Comparison of ENCODE assay signal across 8 cellular contexts in genomic region chr19:41308450-41309224, GRCh38. TPM values are rescaled to one million over a fixed set of nuclear protein-coding genes. Genes with fewer than 3 reads are reported as not detected.
DNase-seq lines count a peak whose midpoint lies in the region; TF ChIP-seq lines count a peak whose summit lies in the region.

No MANE protein-coding gene starts in this region.

- H3K27me3 Mint-ChIP-seq in type B pancreatic cell: no peaks in the 10 kb centered on the region

- H2AFZ ChIP-seq in SU-DHL-6 (ENCODE audit: low read depth, low read length, severe bottlenecking): no peak overlapping the region

- H3K4me1 Mint-ChIP-seq in type B pancreatic cell (ENCODE audit: unreplicated experiment): peaks cover 34% of the 10 kb centered on the region

- H3K27ac Mint-ChIP-seq in type B pancreatic cell: peak overlapping the region; percentile 96

- H3K9me3 Mint-ChIP-seq in type B pancreatic cell: no peaks in the 10 kb centered on the region

- no peaks in the 10 kb centered on the region for H3K9me3 ChIP-seq in SU-DHL-6 (ENCODE audit: insufficient read depth, low read length)

- intact Hi-C loops in cardiac septum (cut with DNase I): loop anchor here (1.0 to 5.0 kb wide), 3 partner anchors 104 to 181 kb away; no protein-coding TSS in a partner anchor
- intact Hi-C loops in posterior vena cava (cut with DNase I): loop anchor here in 1 of 2 donors (5.0 kb wide), 1 partner anchor 41 kb away; no protein-coding TSS in a partner anchor

- TF ChIP-seq CTCF in SU-DHL-6 (IDR thresholded peaks at IDR 0.05; ENCODE audit: insufficient read depth, low read length, poor library complexity, severe bottlenecking) (peak; percentile 97), type B pancreatic cell (conservative IDR thresholded peaks at IDR 0.05) (peak; percentile 99)

- peaks cover 14% of the 10 kb centered on the region for H3K79me2 ChIP-seq in SU-DHL-6 (ENCODE audit: insufficient read depth, low read length)

- H3K4me2 ChIP-seq in SU-DHL-6 (ENCODE audit: low read depth, low read length, poor library complexity, severe bottlenecking): peak overlapping the region; percentile 89

- peak; percentile 45 for TF ChIP-seq POLR2A in GM18951 (IDR thresholded peaks at IDR 0.05; ENCODE audit: extremely low read depth, insufficient read depth, insufficient read length)

- peak overlapping the region; percentile 79 for H3K9ac ChIP-seq in SU-DHL-6 (ENCODE audit: low read length)

- peak overlapping the region; percentile 100 for H3K4me3 Mint-ChIP-seq in type B pancreatic cell

- no peaks in the 10 kb centered on the region for H4K20me1 ChIP-seq in SU-DHL-6 (ENCODE audit: low read depth, low read length)

- H3K9me2 ChIP-seq in SU-DHL-6 (replicated peaks; ENCODE audit: insufficient read depth, low read length): no peaks in the 10 kb centered on the region

- H3F3A ChIP-seq in SU-DHL-6 (ENCODE audit: insufficient read depth): peaks cover 35% of the 10 kb centered on the region

- peaks cover 14% of the 10 kb centered on the region for H3K36me3 Mint-ChIP-seq in type B pancreatic cell

- DNase-seq in ACHN: peak; percentile 85
- DNase-seq in NCI-H1105 (lab: John Stamatoyannopoulos, UW): peak; percentile 85
- DNase-seq in activated naive CD8-positive, alpha-beta T cell treated with anti-CD3 and anti-CD28 coated beads, Interleukin-2, amount 50 U/mL, for 16 hours (ENCODE audit: low read depth, low spot score): peak; percentile 86
- DNase-seq in cardiac septum (ENCODE audit: low spot score): peak; percentile 95
- DNase-seq in posterior vena cava (ENCODE audit: low spot score): peak; percentile 98
- DNase-seq in type B pancreatic cell (ENCODE audit: extremely low spot score, unreplicated experiment): peak; percentile 93

- H3K27ac ChIP-seq in SU-DHL-6 (ENCODE audit: low read depth, low read length): peak overlapping the region; percentile 75

- H3K36me3 ChIP-seq in SU-DHL-6 (ENCODE audit: low read length): peaks cover 16% of the 10 kb centered on the region

- in situ Hi-C loops in ACHN (cut with HindIII; ENCODE audit: low pct_ligation_motif_present, low pct_unique_long_range_greater_than_20kb, low sequenced_read_pairs): no loop called here
- in situ Hi-C loops in GM18951 (cut with MboI; ENCODE audit: low sequenced_read_pairs, unreplicated experiment): no loop called here

- peak overlapping the region; percentile 90 for H3K4me3 ChIP-seq in SU-DHL-6 (ENCODE audit: insufficient read depth, low read length, poor library complexity, severe bottlenecking)

- H3K27me3 ChIP-seq in SU-DHL-6 (ENCODE audit: low read length): no peaks in the 10 kb centered on the region

RNA-seq across cellular contexts. Expression of gene CCDC97, which starts 1.3 kb away (rescaled TPM):
- total RNA-seq in cardiac septum (17.0 TPM), posterior vena cava (10 to 100 TPM; 17.5 to 23.9 TPM), type B pancreatic cell (ENCODE audit: low replicate concordance) (26.7 and 42.6 TPM in 2 replicates)

RNA-seq across cellular contexts. Expression of gene HNRNPUL1, which starts 44.5 kb away (rescaled TPM):
- 109 TPM for total RNA-seq in cardiac septum
- 100 to 1,000 TPM; 150 to 157 TPM for total RNA-seq in posterior vena cava
- 189 and 244 TPM in 2 replicates for total RNA-seq in type B pancreatic cell (ENCODE audit: low replicate concordance)

RNA-seq across cellular contexts. Expression of gene TGFB1, which starts 45.1 kb away (rescaled TPM):
- 26.4 TPM for total RNA-seq in cardiac septum
- total RNA-seq in posterior vena cava: 10 to 100 TPM; 43.8 to 61.5 TPM
- total RNA-seq in type B pancreatic cell (ENCODE audit: low replicate concordance): 2.3 and 3.4 TPM in 2 replicates

RNA-seq across cellular contexts. Expression of gene B9D2, which starts 55.3 kb away (rescaled TPM):
- total RNA-seq in cardiac septum (1.9 TPM), posterior vena cava (1 to 10 TPM; 3.7 to 4.2 TPM), type B pancreatic cell (ENCODE audit: low replicate concordance) (4.8 and 8.8 TPM in 2 replicates)

Comparison
In these comparisons a context has a peak if more than half of its experiments do, and no peak if none do; other contexts are left out.
1. Peak in every context shown above with its lines: DNase-seq, H3K4me3 ChIP-seq and H3K27ac ChIP-seq.